Comparison of ENCODE assay signal across 29 cellular contexts in genomic region chr3:179733797-179734196, GRCh38.
DNase-seq lines count a peak whose midpoint lies in the region; ATAC-seq, FAIRE-seq and TF ChIP-seq lines count a peak whose summit lies in the region.
"Had no signal": no experiment of that assay in that cellular context is flagged by ENCODE, and none has a peak within 500 bp of the region (broad histone marks: within the 10 kb centered on the region; RNA-seq: fewer than 3 reads in every experiment).

No MANE protein-coding gene starts in this region.

- H3K4me3 Mint-ChIP-seq in activated CD8-positive, alpha-beta T cell treated with anti-CD3 and anti-CD28 coated beads, Interleukin-2, amount 10 ng/mL, durations not matched to agents 7 days and 5 days: no peak overlapping the region
- H3K4me3 Mint-ChIP-seq in activated CD8-positive, alpha-beta T cell treated with anti-CD3 and anti-CD28 coated beads for 36 hours: no peak overlapping the region
- H3K4me3 Mint-ChIP-seq: B cell; CD8-positive, alpha-beta T cell; GM23338; H9; HFFc6; IgD-negative memory B cell had no signal

- H3K4me3 ChIP-seq in HepG2 (replicated peaks in 1 of 3; ENCODE audit: insufficient read depth in 1 of 3, low read depth in 2 of 3, low read length in 3 of 3): no peak overlapping the region
- H3K4me3 ChIP-seq in right lobe of liver: no peak overlapping the region
- no peak overlapping the region for H3K4me3 ChIP-seq in psoas muscle
- H3K4me3 ChIP-seq in transverse colon: no peak overlapping the region
- H3K4me3 ChIP-seq in thyroid gland (replicated peaks in 1 of 3): no peak overlapping the region
- H3K4me3 ChIP-seq: GM23338 had no signal

- CTCF ChIA-PET in activated CD8-positive, alpha-beta T cell treated with anti-CD3 and anti-CD28 coated beads, Interleukin-2, amount 10 ng/mL, durations not matched to agents 7 days and 5 days (lab: Charles Lee): no interaction called here
- CTCF ChIA-PET in activated CD8-positive, alpha-beta T cell treated with anti-CD3 and anti-CD28 coated beads for 36 hours (lab: Charles Lee): no interaction called here
- CTCF ChIA-PET in HepG2 (lab: Yijun Ruan, JAX; ENCODE audit: low intra/inter-chr PET ratio, low total read pairs): no interaction called here

- peaks cover 79% of the 10 kb centered on the region for H3K4me1 ChIP-seq in HepG2 (ENCODE audit: insufficient read depth, low read length)
- H3K4me1 ChIP-seq in right lobe of liver: peaks cover 0 to 9% (median 3%) of the 10 kb centered on the region in 4 donors
- peaks cover 54% of the 10 kb centered on the region for H3K4me1 ChIP-seq in psoas muscle
- H3K4me1 ChIP-seq in transverse colon: no peaks in the 10 kb centered on the region
- no peaks in the 10 kb centered on the region for H3K4me1 ChIP-seq in thyroid gland

- no peaks in the 10 kb centered on the region for H3K9me3 Mint-ChIP-seq in activated CD8-positive, alpha-beta T cell treated with anti-CD3 and anti-CD28 coated beads, Interleukin-2, amount 10 ng/mL, durations not matched to agents 7 days and 5 days (ENCODE audit: insufficient read depth)
- H3K9me3 Mint-ChIP-seq in activated CD8-positive, alpha-beta T cell treated with anti-CD3 and anti-CD28 coated beads for 36 hours: no peaks in the 10 kb centered on the region
- H3K9me3 Mint-ChIP-seq: CD8-positive, alpha-beta T cell; GM23338; H9; HFFc6; IgD-negative memory B cell had no signal

- H3K36me3 Mint-ChIP-seq in activated CD8-positive, alpha-beta T cell treated with anti-CD3 and anti-CD28 coated beads, Interleukin-2, amount 10 ng/mL, durations not matched to agents 7 days and 5 days (ENCODE audit: low read depth): peaks cover 3% of the 10 kb centered on the region
- peaks cover 12% of the 10 kb centered on the region for H3K36me3 Mint-ChIP-seq in activated CD8-positive, alpha-beta T cell treated with anti-CD3 and anti-CD28 coated beads for 36 hours (ENCODE audit: low read depth)

- H3K9me3 ChIP-seq in HepG2 (ENCODE audit: low read length) (no peaks in the 10 kb centered on the region), right lobe of liver (no peaks in the 10 kb centered on the region), psoas muscle (no peaks in the 10 kb centered on the region), transverse colon (no peaks in the 10 kb centered on the region), thyroid gland (no peaks in the 10 kb centered on the region)
- H3K9me3 ChIP-seq: Caco-2 had no signal

- no peaks in the 10 kb centered on the region for H3K27me3 Mint-ChIP-seq in activated CD8-positive, alpha-beta T cell treated with anti-CD3 and anti-CD28 coated beads, Interleukin-2, amount 10 ng/mL, durations not matched to agents 7 days and 5 days (ENCODE audit: low read depth)
- no peaks in the 10 kb centered on the region for H3K27me3 Mint-ChIP-seq in activated CD8-positive, alpha-beta T cell treated with anti-CD3 and anti-CD28 coated beads for 36 hours
- H3K27me3 Mint-ChIP-seq: B cell, IgD-negative memory B cell had no signal

- no peak for DNase-seq in activated CD8-positive, alpha-beta T cell treated with anti-CD3 and anti-CD28 coated beads, Interleukin-2, amount 10 ng/mL, durations not matched to agents 7 days and 5 days
- DNase-seq in activated CD8-positive, alpha-beta T cell treated with anti-CD3 and anti-CD28 coated beads for 36 hours: no peak
- DNase-seq in HepG2 (ENCODE audit: low spot score) (no peak), right lobe of liver (no peak), psoas muscle (no peak), transverse colon (no peak), thyroid gland (no peak)
- DNase-seq: Caco-2; CD8-positive, alpha-beta T cell; GF-D8; H9; HFFc6; NCI-H1048; NCI-H1417; NCI-H1694; NCI-H2029 treated with DMSO at 0.1 percent for 48 hours; NCI-H446 treated with DMSO at 0.1 percent for 48 hours; NCI-H526; NCI-H82; NK-92 treated with Interleukin-12 subunit alpha and Interleukin-12 subunit beta, amount 100 ng/mL, for 24 hours; RPMI8226; SHP77 treated with DMSO at 0.1 percent for 48 hours had no signal

- no peak for ATAC-seq in activated CD8-positive, alpha-beta T cell treated with anti-CD3 and anti-CD28 coated beads, Interleukin-2, amount 10 ng/mL, durations not matched to agents 7 days and 5 days
- no peak for ATAC-seq in activated CD8-positive, alpha-beta T cell treated with anti-CD3 and anti-CD28 coated beads for 36 hours
- ATAC-seq in HepG2 (no peak), right lobe of liver (no peak), psoas muscle (no peak), HG03439 (IDR thresholded peaks at IDR 0.05; ENCODE audit: unreplicated experiment) (no peak)
- ATAC-seq: CD8-positive, alpha-beta T cell; GM23338 had no signal

- H3K4me1 Mint-ChIP-seq in activated CD8-positive, alpha-beta T cell treated with anti-CD3 and anti-CD28 coated beads, Interleukin-2, amount 10 ng/mL, durations not matched to agents 7 days and 5 days (ENCODE audit: low read depth): no peaks in the 10 kb centered on the region
- H3K4me1 Mint-ChIP-seq in activated CD8-positive, alpha-beta T cell treated with anti-CD3 and anti-CD28 coated beads for 36 hours (ENCODE audit: low read depth): peaks cover 14% of the 10 kb centered on the region
- H3K4me1 Mint-ChIP-seq: B cell, GM23338, H9, IgD-negative memory B cell had no signal

- H2AFZ ChIP-seq in HepG2 (ENCODE audit: low read length): no peak overlapping the region
- H2AFZ ChIP-seq: GM23338 had no signal

- H3K36me3 ChIP-seq in HepG2 (replicated peaks in 1 of 2; ENCODE audit: control insufficient read depth in 1 of 2, insufficient read depth in 2 of 2, low read length in 2 of 2): peaks cover 14 to 32% of the 10 kb centered on the region in 2 experiments; a peak in 4 of 5 replicates
- H3K36me3 ChIP-seq in right lobe of liver: peaks cover 0 to 3% (median 0%) of the 10 kb centered on the region in 4 donors
- H3K36me3 ChIP-seq in psoas muscle (ENCODE audit: insufficient read depth in 1 of 2, low read depth in 1 of 2): peaks cover 6 to 20% of the 10 kb centered on the region in 2 donors
- H3K36me3 ChIP-seq in transverse colon: no peaks in the 10 kb centered on the region
- peaks cover 0 to 6% of the 10 kb centered on the region in 2 donors for H3K36me3 ChIP-seq in thyroid gland

- H3K79me2 ChIP-seq in HepG2 (ENCODE audit: insufficient read depth, low read length): peaks cover 26% of the 10 kb centered on the region

- no peaks in the 10 kb centered on the region for H3K27me3 ChIP-seq in HepG2 (ENCODE audit: control insufficient read depth in 1 of 2, insufficient read depth in 2 of 2, low read length in 2 of 2)
- no peaks in the 10 kb centered on the region for H3K27me3 ChIP-seq in right lobe of liver
- no peaks in the 10 kb centered on the region for H3K27me3 ChIP-seq in psoas muscle (ENCODE audit: insufficient read depth in 3 of 3, low read length in 2 of 3)
- no peaks in the 10 kb centered on the region for H3K27me3 ChIP-seq in transverse colon
- H3K27me3 ChIP-seq in thyroid gland: no peaks in the 10 kb centered on the region

- H3K4me2 ChIP-seq in HepG2 (ENCODE audit: low read depth, low read length): 0 out of 2 replicates have a peak overlapping the region, but pooled peaks have one; percentile 13
- H3K4me2 ChIP-seq: GM23338 had no signal

- no peaks in the 10 kb centered on the region for H4K20me1 ChIP-seq in HepG2 (ENCODE audit: insufficient read depth, low read length)

- no TSS peak for BruUV-seq in HepG2 (replicated peaks; lab: Mats Ljungman, UMichigan)

- WGBS in HepG2 (ENCODE audit: low lambda C conversion rate): 95% methylated on average over 5 of the region's 5 CpGs
- 93% methylated on average over 3 of the region's 5 CpGs for WGBS in right lobe of liver (ENCODE audit: insufficient coverage, low coverage, low lambda C conversion rate, missing lambda C conversion rate)
- 61 to 77% (median 67%) methylated on average over 5 of the region's 5 CpGs for WGBS in psoas muscle, 3 donors
- WGBS in transverse colon (ENCODE audit: low coverage in 1 of 2), 2 donors: 90% methylated on average over 5 of the region's 5 CpGs; no CpG with 5 or more reads in 1 of the 2 donors
- WGBS in thyroid gland, 2 donors: 87 to 93% methylated on average over 5 of the region's 5 CpGs

- TF ChIP-seq POLR2A in HepG2 (IDR thresholded peaks at IDR 0.05; ENCODE audit: insufficient read depth in 1 of 2, low read depth in 2 of 2, low read length in 2 of 2) (no peak), right lobe of liver (IDR thresholded peaks at IDR 0.05) (no peak), transverse colon (IDR thresholded peaks at IDR 0.05) (no peak), thyroid gland (IDR thresholded peaks at IDR 0.05) (no peak)

- intact Hi-C loops in activated CD8-positive, alpha-beta T cell treated with anti-CD3 and anti-CD28 coated beads for 36 hours (cut with micrococcal nuclease): no loop called here
- intact Hi-C loops in HepG2 (cut with micrococcal nuclease; ENCODE audit: unreplicated experiment): loop anchor here (5.0 kb wide), 1 partner anchor 81 kb away; the partner anchor contains the start of gene USP13
- intact Hi-C loops in right lobe of liver (cut with DNase I): no loop called here
- intact Hi-C loops in psoas muscle (cut with DNase I): loop anchor here (2.0 kb wide), 1 partner anchor 81 kb away; the partner anchor contains the start of gene USP13 (in 2 of the 2)
- intact Hi-C loops in transverse colon (cut with DNase I; ENCODE audit: low total_unique reads): no loop called here
- intact Hi-C loops in thyroid gland (cut with DNase I): no loop called here

- TF ChIP-seq EP300 in HepG2 (IDR thresholded peaks at IDR 0.05; ENCODE audit: low read depth in 2 of 2, low read length in 2 of 2) (no peak), HepG2 (CRISPR knock-in tag; IDR thresholded peaks at IDR 0.05; ENCODE audit: borderline replicate concordance) (no peak), transverse colon (IDR thresholded peaks at IDR 0.05; ENCODE audit: low read depth) (no peak)

- no peak for TF ChIP-seq RAD21 in HepG2 (CRISPR knock-in tag; IDR thresholded peaks at IDR 0.05)

- no peak for TF ChIP-seq CTCF in activated CD8-positive, alpha-beta T cell treated with anti-CD3 and anti-CD28 coated beads for 36 hours (IDR thresholded peaks at IDR 0.05)
- no peak for TF ChIP-seq CTCF in HepG2 (CRISPR knock-in tag; IDR thresholded peaks at IDR 0.05)
- no peak for TF ChIP-seq CTCF in right lobe of liver (IDR thresholded peaks at IDR 0.05)
- no peak for TF ChIP-seq CTCF in psoas muscle (IDR thresholded peaks at IDR 0.05)
- no peak for TF ChIP-seq CTCF in transverse colon (IDR thresholded peaks at IDR 0.05)
- no peak for TF ChIP-seq CTCF in thyroid gland (IDR thresholded peaks at IDR 0.05)

- in situ Hi-C loops in HepG2 (cut with HindIII; ENCODE audit: extremely low pct_ligation_motif_present, low pct_unique_long_range_greater_than_20kb) (no loop called here), transverse colon (cut with MboI; ENCODE audit: low pct_ligation_motif_present in 1 of 4, low pct_unique_long_range_greater_than_20kb in 1 of 4, low sequenced_read_pairs in 3 of 4) (no loop called here)

- no peak overlapping the region; the same call in 1 of the 2 replicates for H3K9ac ChIP-seq in HepG2 (ENCODE audit: insufficient read depth, low read depth, low read length)

- FAIRE-seq in HepG2 (lab: Jason Lieb, UNC): no peak
- FAIRE-seq: GM12891 had no signal

- H3K27ac ChIP-seq in HepG2 (ENCODE audit: extremely low read length, insufficient read depth, low read length): peak overlapping the region; percentile 77
- H3K27ac ChIP-seq in right lobe of liver: peak overlapping the region in 1 of 3 donors; percentile 6
- peak overlapping the region; percentile 94 for H3K27ac ChIP-seq in psoas muscle
- no peak overlapping the region for H3K27ac ChIP-seq in transverse colon
- no peak overlapping the region for H3K27ac ChIP-seq in thyroid gland
- H3K27ac ChIP-seq: 22Rv1, C4-2B had no signal

- peak overlapping the region; percentile 13 for H3K27ac Mint-ChIP-seq in activated CD8-positive, alpha-beta T cell treated with anti-CD3 and anti-CD28 coated beads, Interleukin-2, amount 10 ng/mL, durations not matched to agents 7 days and 5 days
- H3K27ac Mint-ChIP-seq in activated CD8-positive, alpha-beta T cell treated with anti-CD3 and anti-CD28 coated beads for 36 hours: no peak overlapping the region
- H3K27ac Mint-ChIP-seq: B cell; CD8-positive, alpha-beta T cell; GM23338; H9; HFFc6 had no signal

- POLR2A ChIA-PET in activated CD8-positive, alpha-beta T cell treated with anti-CD3 and anti-CD28 coated beads, Interleukin-2, amount 10 ng/mL, durations not matched to agents 7 days and 5 days (lab: Charles Lee): no interaction called here
- POLR2A ChIA-PET in activated CD8-positive, alpha-beta T cell treated with anti-CD3 and anti-CD28 coated beads for 36 hours (lab: Charles Lee): no interaction called here
- POLR2A ChIA-PET in HepG2 (lab: Yijun Ruan, JAX): interaction anchor here (0.9 to 1.5 kb wide), 6 partner anchors 26 to 129 kb away, joined by 3 to 4 read pairs (median 3); partner anchors contain the start of genes MRPL47, NDUFB5 and USP13

Comparison
In these comparisons a context has a peak if more than half of its experiments do, and no peak if none do; other contexts are left out.
1. intact Hi-C loops: an anchor here in HepG2 (5.0 kb wide) and psoas muscle (2.0 kb wide); none called in activated CD8-positive, alpha-beta T cell treated with anti-CD3 and anti-CD28 coated beads for 36 hours, right lobe of liver, transverse colon and thyroid gland.
2. H3K27ac ChIP-seq: peak in HepG2 (single experiment) and psoas muscle (single experiment); none in transverse colon (0 of 4) and thyroid gland (0 of 3).